ENCODE assay signal across 19 cellular contexts in genomic region chr6:128857806-128858205, GRCh38. TPM values are rescaled to one million over a fixed set of nuclear protein-coding genes. Genes with fewer than 3 reads are reported as not detected.
A peak's percentile ranks its signal among the peaks of the same experiment; 100 is the strongest.
DNase-seq lines count a peak whose midpoint lies in the region; ATAC-seq and TF ChIP-seq lines count a peak whose summit lies in the region.
"Had no signal": no experiment of that assay in that cellular context is flagged by ENCODE, and none has a peak within 500 bp of the region (broad histone marks: within the 10 kb centered on the region; RNA-seq: fewer than 3 reads in every experiment).

No MANE protein-coding gene starts in this region.

- peak; percentile 36 for ATAC-seq in left ventricle myocardium superior
- ATAC-seq: A549; CD8-positive, alpha-beta T cell had no signal

- DNase-seq in left ventricle myocardium superior = no peak
- no peak for DNase-seq in right atrium auricular region (ENCODE audit: low spot score)
- DNase-seq in dermis blood vessel endothelial cell = peak; percentile 19
- no peak for DNase-seq in hippocampal formation (lab: John Stamatoyannopoulos, UW)
- no peak for DNase-seq in pons (ENCODE audit: low spot score)
- no peak for DNase-seq in stimulated activated naive CD4-positive, alpha-beta T cell treated with Interleukin-2 at 50 U/mL for 16 hours (lab: John Stamatoyannopoulos, UW)
- DNase-seq: AML-193; Caco-2; Calu3; CD4-positive, alpha-beta T cell; CD8-positive, alpha-beta T cell; DMS79 treated with DMSO at 0.1 percent for 48 hours; GF-D8 had no signal

- no peak for TF ChIP-seq CTCF in right atrium auricular region (IDR thresholded peaks at IDR 0.05)

- no peaks in the 10 kb centered on the region for H3K4me1 ChIP-seq in right atrium auricular region
- H3K4me1 ChIP-seq in neuron (ENCODE audit: insufficient read depth, low read length) = peaks cover 3% of the 10 kb centered on the region
- H3K4me1 ChIP-seq: A549; BLaER1 treated with 17β-estradiol and CSF1 and Interleukin-3, amounts not matched to agents 10 nM and 100 nM; Caco-2 had no signal

- no peaks in the 10 kb centered on the region for H3K27me3 ChIP-seq in right atrium auricular region
- H3K27me3 ChIP-seq in neuron (ENCODE audit: insufficient read depth, low read length) = no peaks in the 10 kb centered on the region
- H3K27me3 ChIP-seq: BLaER1 treated with 17β-estradiol and CSF1 and Interleukin-3, amounts not matched to agents 10 nM and 100 nM had no signal

- H3K27ac ChIP-seq in right atrium auricular region = no peak overlapping the region
- H3K27ac ChIP-seq: 22Rv1; A549; BLaER1 treated with 17β-estradiol and CSF1 and Interleukin-3, amounts not matched to agents 10 nM and 100 nM; C4-2B had no signal

- H2AFZ ChIP-seq in neuron (ENCODE audit: low read depth, low read length) = peak overlapping the region; percentile 67

- H3K4me3 ChIP-seq in right atrium auricular region = no peak overlapping the region
- no peak overlapping the region for H3K4me3 ChIP-seq in neuron (ENCODE audit: low read length)
- H3K4me3 ChIP-seq: A549; BLaER1 treated with 17β-estradiol and CSF1 and Interleukin-3, amounts not matched to agents 10 nM and 100 nM had no signal

- H3K36me3 ChIP-seq in right atrium auricular region = no peaks in the 10 kb centered on the region
- H3K36me3 ChIP-seq in neuron (ENCODE audit: insufficient read depth, low read length) = no peaks in the 10 kb centered on the region
- H3K36me3 ChIP-seq: BLaER1 treated with 17β-estradiol and CSF1 and Interleukin-3, amounts not matched to agents 10 nM and 100 nM had no signal

- H3K9me3 ChIP-seq in right atrium auricular region = peaks cover 0 to 17% of the 10 kb centered on the region in 2 donors
- no peaks in the 10 kb centered on the region for H3K9me3 ChIP-seq in neuron (ENCODE audit: low read length)
- H3K9me3 ChIP-seq: A549 had no signal

- intact Hi-C loops in left ventricle myocardium superior (cut with micrococcal nuclease) = no loop called here

RNA-seq across cellular contexts. Expression of gene LAMA2, which starts 25.1 kb away (rescaled TPM):
- total RNA-seq in left ventricle myocardium superior (138 TPM), right atrium auricular region (100 to 1,000 TPM; 150 to 166 TPM), dermis blood vessel endothelial cell (0.17 and 0.74 TPM in 2 replicates)
- total RNA-seq: B cell had no signal

Comparison
In these comparisons a context has a peak if more than half of its experiments do, and no peak if none do; other contexts are left out.
1. RNA of gene LAMA2, which starts 25.1 kb away (total RNA-seq): 150 to 166 TPM in right atrium auricular region and 138 TPM in left ventricle myocardium superior (single experiment); 0.17 to 0.74 TPM in dermis blood vessel endothelial cell; every median in the first group is over 10 times any median in the second.